Comparison of ENCODE assay signal across 10 cellular contexts in genomic region chr7:16660702-16661464, GRCh38. TPM values are rescaled to one million over a fixed set of nuclear protein-coding genes. Genes with fewer than 3 reads are reported as not detected.
DNase-seq lines count a peak whose midpoint lies in the region; ATAC-seq and TF ChIP-seq lines count a peak whose summit lies in the region.
"Had no signal": no experiment of that assay in that cellular context is flagged by ENCODE, and none has a peak within 500 bp of the region (broad histone marks: within the 10 kb centered on the region; RNA-seq: fewer than 3 reads in every experiment).

No MANE protein-coding gene starts in this region.

- BruUV-seq in A673 (replicated peaks; lab: Mats Ljungman, UMichigan), result no TSS peak

- no peak overlapping the region for H3K9ac ChIP-seq in neural progenitor cell

- no peaks in the 10 kb centered on the region for H3K9me3 ChIP-seq in A673 (ENCODE audit: low read depth, low read length, poor library complexity, severe bottlenecking)
- no peaks in the 10 kb centered on the region for H3K9me3 ChIP-seq in right cardiac atrium (ENCODE audit: control insufficient read depth, low read length)
- H3K9me3 ChIP-seq in neural progenitor cell (ENCODE audit: low read depth), result no peaks in the 10 kb centered on the region
- H3K9me3 ChIP-seq: testis had no signal

- POLR2A ChIA-PET in A673 (lab: Charles Lee; ENCODE audit: low non-redundant PET), result no interaction called here

- H3K27me3 Mint-ChIP-seq in neural progenitor cell (ENCODE audit: insufficient read depth, low read depth), result no peaks in the 10 kb centered on the region

- H3K4me1 ChIP-seq in A673 (ENCODE audit: insufficient read depth, low read length, poor library complexity, severe bottlenecking) (peaks cover 46% of the 10 kb centered on the region), right cardiac atrium (ENCODE audit: control insufficient read depth, insufficient read depth, low read length) (peaks cover 3% of the 10 kb centered on the region), neural progenitor cell (peaks cover 29% of the 10 kb centered on the region)
- H3K4me1 ChIP-seq: testis had no signal

- no peak overlapping the region for H3K4me2 ChIP-seq in neural progenitor cell

- peaks cover 2% of the 10 kb centered on the region for H3K9me3 Mint-ChIP-seq in neural progenitor cell

- H3F3A ChIP-seq in neural progenitor cell (ENCODE audit: low read depth), result no peaks in the 10 kb centered on the region

- TF ChIP-seq CTCF in A673 (conservative IDR thresholded peaks at IDR 0.05; ENCODE audit: low read depth, low read length) (no peak), neural progenitor cell (IDR thresholded peaks at IDR 0.05) (no peak)

- intact Hi-C loops in A673 (cut with micrococcal nuclease; ENCODE audit: unreplicated experiment) (no loop called here), right cardiac atrium (cut with DNase I) (no loop called here)

- H3K36me3 ChIP-seq in A673 (ENCODE audit: insufficient read depth, low read length, poor library complexity, severe bottlenecking) (peaks cover 9% of the 10 kb centered on the region), neural progenitor cell (peaks cover 3% of the 10 kb centered on the region)

- WGBS in right cardiac atrium, result 62% methylated on average over 5 of the region's 5 CpGs

- no peak overlapping the region for H3K4me3 Mint-ChIP-seq in neural progenitor cell

- no peaks in the 10 kb centered on the region for H3K27me3 ChIP-seq in A673 (replicated peaks; ENCODE audit: insufficient read depth, low read depth, low read length, poor library complexity)
- no peaks in the 10 kb centered on the region for H3K27me3 ChIP-seq in right cardiac atrium (ENCODE audit: control insufficient read depth, insufficient read depth)
- no peaks in the 10 kb centered on the region for H3K27me3 ChIP-seq in neural progenitor cell
- H3K27me3 ChIP-seq: testis had no signal

- CTCF ChIA-PET in A673 (lab: Charles Lee), result no interaction called here

- H3K36me3 Mint-ChIP-seq in neural progenitor cell, result peaks cover 20% of the 10 kb centered on the region

- peaks cover 4% of the 10 kb centered on the region for H3K4me1 Mint-ChIP-seq in neural progenitor cell

- peak overlapping the region; percentile 26 for H3K27ac ChIP-seq in A673 (ENCODE audit: low read depth, low read length, poor library complexity, severe bottlenecking)
- peak overlapping the region; percentile 93 for H3K27ac ChIP-seq in right cardiac atrium (ENCODE audit: low read length)
- no peak overlapping the region for H3K27ac ChIP-seq in neural progenitor cell
- H3K27ac ChIP-seq: testis had no signal

- H2AFZ ChIP-seq in neural progenitor cell (replicated peaks), result no peak overlapping the region

- no peak overlapping the region for H3K27ac Mint-ChIP-seq in neural progenitor cell

- H4K20me1 ChIP-seq in neural progenitor cell (ENCODE audit: low read depth), result no peaks in the 10 kb centered on the region

- ATAC-seq in right cardiac atrium, result peak; percentile 60 to 64
- ATAC-seq: sciatic nerve had no signal

- peak; percentile 62 for DNase-seq in A673 (ENCODE audit: low spot score)
- peak; percentile 78 for DNase-seq in HCEC 1CT
- DNase-seq in SKM-1 (lab: John Stamatoyannopoulos, UW; ENCODE audit: unreplicated experiment), result peak; percentile 12
- no peak for DNase-seq in right cardiac atrium
- no peak for DNase-seq in NCI-H187 (lab: John Stamatoyannopoulos, UW)
- DNase-seq in NCI-H1930 (lab: John Stamatoyannopoulos, UW), result no peak
- no peak for DNase-seq in GDM1 (lab: John Stamatoyannopoulos, UW)
- DNase-seq in neural progenitor cell (ENCODE audit: low spot score), result no peak
- DNase-seq: testis had no signal

- H3K79me2 ChIP-seq in neural progenitor cell (ENCODE audit: low read depth), result peaks cover 98% of the 10 kb centered on the region

- H3K4me3 ChIP-seq in A673 (ENCODE audit: low read depth, low read length, poor library complexity, severe bottlenecking) (no peak overlapping the region), right cardiac atrium (ENCODE audit: low read length) (peak overlapping the region; percentile 12), neural progenitor cell (no peak overlapping the region)
- H3K4me3 ChIP-seq: testis had no signal

RNA-seq across cellular contexts. Expression of gene BZW2, which starts 14.9 kb away (rescaled TPM):
- total RNA-seq in A673 (2021), result 173 and 175 TPM in 2 replicates
- 100 to 1,000 TPM; 124 to 214 (median 175) TPM for total RNA-seq in right cardiac atrium
- 180 TPM for polyA plus RNA-seq in right cardiac atrium
- total RNA-seq in neural progenitor cell (ENCODE audit: low replicate concordance), result 100 and 126 TPM in 2 replicates

RNA-seq across cellular contexts. Expression of gene ANKMY2, which starts 15.3 kb away (rescaled TPM):
- 24.3 and 30.5 TPM in 2 replicates for total RNA-seq in A673 (2021)
- total RNA-seq in right cardiac atrium, result 10 to 100 TPM; 28.4 to 41.3 (median 34.4) TPM
- 23.7 TPM for polyA plus RNA-seq in right cardiac atrium
- total RNA-seq in neural progenitor cell (ENCODE audit: low replicate concordance), result 47.7 and 68.5 TPM in 2 replicates

Comparison
In these comparisons a context has a peak if more than half of its experiments do, and no peak if none do; other contexts are left out.
1. DNase-seq: peak in A673 (single experiment), HCEC 1CT (single experiment) and SKM-1 (single experiment); none in right cardiac atrium (0 of 3), NCI-H187 (0 of 2), NCI-H1930 (0 of 2), GDM1 (single experiment) and neural progenitor cell (single experiment).